21 cellular contexts compared by ENCODE assay signal in the genomic region with DNA sequence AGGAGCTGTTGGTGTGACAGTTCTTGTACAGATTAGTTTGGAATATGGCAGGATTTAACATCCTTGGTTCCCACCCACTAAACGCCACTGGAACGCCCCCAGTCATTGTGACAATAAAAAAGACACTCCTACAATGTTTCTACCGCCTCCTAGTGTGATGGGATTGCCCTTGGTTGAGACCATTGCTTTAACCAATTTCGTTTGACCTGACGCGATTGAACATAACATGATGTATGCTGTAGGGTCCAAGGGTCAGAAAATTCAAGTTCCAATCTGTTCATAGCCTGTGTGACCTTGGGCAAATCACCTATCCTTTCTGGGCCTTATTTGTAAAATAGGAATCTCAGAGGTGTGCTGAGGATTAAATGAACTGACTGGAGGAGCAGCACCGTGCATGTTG. TPM values are rescaled to one million over a fixed set of nuclear protein-coding genes. Genes with fewer than 3 reads are reported as not detected.
DNase-seq lines count a peak whose midpoint lies in the region; ATAC-seq and TF ChIP-seq lines count a peak whose summit lies in the region.
"Had no signal": no experiment of that assay in that cellular context is flagged by ENCODE, and none has a peak within 500 bp of the region (broad histone marks: within the 10 kb centered on the region; RNA-seq: fewer than 3 reads in every experiment).

No MANE protein-coding gene starts in this region.

- no peaks in the 10 kb centered on the region for H4K20me1 ChIP-seq in PC-3 (ENCODE audit: low read length)

- ATAC-seq in Panc1: no peak
- ATAC-seq in PC-3: no peak
- ATAC-seq in omental fat pad (ENCODE audit: low FRiP score): no peak
- ATAC-seq: activated naive CD8-positive, alpha-beta T cell treated with anti-CD3 and anti-CD28 coated beads, Interleukin-2, amount 50 U/mL, for 24 hours; stimulated activated naive CD8-positive, alpha-beta T cell treated with anti-CD3 and anti-CD28 coated beads, Interleukin-15, Interleukin-2, amounts not matched to agents 100 U/mL and 50 U/mL, for 24 hours had no signal

- H3K9ac ChIP-seq in PC-3 (ENCODE audit: low read length): no peak overlapping the region

- no peak for DNase-seq in Panc1 (ENCODE audit: low read depth, low spot score)
- no peak for DNase-seq in sigmoid colon
- DNase-seq in PC-3: no peak
- no peak for DNase-seq in omental fat pad (ENCODE audit: low spot score)
- no peak for DNase-seq in H4 (ENCODE audit: low spot score)
- DNase-seq in stimulated activated CD4-positive, alpha-beta T cell treated with anti-CD3 and anti-CD28 coated beads, Interleukin-15, amount 100 ng/mL, for 24 hours: no peak
- DNase-seq: activated CD4-positive, alpha-beta T cell treated with anti-CD3 and anti-CD28 coated beads, Interleukin-2, amount 50 U/mL, for 4 hours; activated effector memory CD4-positive, alpha-beta T cell treated with anti-CD3 and anti-CD28 coated beads, Interleukin-2, amount 50 U/mL, for 16 hours; activated naive CD8-positive, alpha-beta T cell treated with anti-CD3 and anti-CD28 coated beads, Interleukin-2, amount 50 U/mL, for 24 hours; EL; HFFc6; KBM-7; NCI-H2029 treated with DMSO at 0.1 percent for 48 hours; NCI-H2227 treated with DMSO at 0.1 percent for 48 hours; NCI-H748 treated with DMSO at 0.1 percent for 48 hours; stimulated activated naive CD8-positive, alpha-beta T cell treated with anti-CD3 and anti-CD28 coated beads, Interleukin-15, Interleukin-2, amounts not matched to agents 100 U/mL and 50 U/mL, for 24 hours; T1000; upper lobe of left lung had no signal

- CTCF ChIA-PET in HEK293 (lab: Yijun Ruan, JAX): interaction anchor here (0.5 to 5.1 kb wide), 4 partner anchors 11 to 241 kb away, joined by 3 to 70 read pairs (median 5); a partner anchor contains a TSS
- CTCF ChIA-PET in Panc1 (lab: Charles Lee): interaction anchor here (1.5 kb wide), 1 partner anchor 9 kb away, joined by 5 read pairs; no protein-coding TSS in a partner anchor
- CTCF ChIA-PET in PC-3 (lab: Charles Lee): no interaction called here

- TF ChIP-seq POLR2A in sigmoid colon (IDR thresholded peaks at IDR 0.05): no peak

- no peaks in the 10 kb centered on the region; the same call in 1 of the 2 replicates for H3K27me3 ChIP-seq in Panc1 (ENCODE audit: control insufficient read depth, insufficient read depth, low read length)
- no peaks in the 10 kb centered on the region for H3K27me3 ChIP-seq in esophagus (ENCODE audit: control insufficient read depth in 1 of 2, insufficient read depth in 2 of 2, low read length in 2 of 2)
- H3K27me3 ChIP-seq in sigmoid colon: no peaks in the 10 kb centered on the region
- H3K27me3 ChIP-seq in PC-3 (ENCODE audit: low read length): no peaks in the 10 kb centered on the region
- H3K27me3 ChIP-seq: MG63, upper lobe of left lung had no signal

- intact Hi-C loops in Panc1 (cut with micrococcal nuclease; ENCODE audit: unreplicated experiment): no loop called here
- intact Hi-C loops in sigmoid colon (cut with DNase I): loop anchor here (5.0 to 10.0 kb wide), 2 partner anchors 298 to 345 kb away; a partner anchor contains a TSS
- intact Hi-C loops in PC-3 (cut with micrococcal nuclease): no loop called here

- BruUV-seq in Panc1 (replicated peaks; lab: Mats Ljungman, UMichigan): no TSS peak
- BruUV-seq in PC-3 (replicated peaks; lab: Mats Ljungman, UMichigan): no TSS peak

- no peaks in the 10 kb centered on the region for H3K36me3 ChIP-seq in HEK293 (ENCODE audit: control insufficient read depth in 2 of 2, insufficient read depth in 1 of 2, low read length in 2 of 2)
- no peaks in the 10 kb centered on the region for H3K36me3 ChIP-seq in Panc1 (ENCODE audit: control insufficient read depth, insufficient read depth, low read length)
- no peaks in the 10 kb centered on the region for H3K36me3 ChIP-seq in esophagus (ENCODE audit: control insufficient read depth in 2 of 2, insufficient read depth in 2 of 2, low read length in 1 of 2)
- no peaks in the 10 kb centered on the region for H3K36me3 ChIP-seq in sigmoid colon
- no peaks in the 10 kb centered on the region for H3K36me3 ChIP-seq in PC-3 (ENCODE audit: low read depth, low read length)
- H3K36me3 ChIP-seq: MG63, upper lobe of left lung had no signal

- H3K79me2 ChIP-seq in PC-3 (ENCODE audit: low read length): no peaks in the 10 kb centered on the region

- H3F3A ChIP-seq in PC-3 (ENCODE audit: low read length, unreplicated experiment): no peaks in the 10 kb centered on the region

- no peak for TF ChIP-seq EP300 in sigmoid colon (IDR thresholded peaks at IDR 0.05)

- H3K9me3 ChIP-seq in HEK293 (ENCODE audit: control insufficient read depth, insufficient read depth, low read depth, low read length) (no peaks in the 10 kb centered on the region), Panc1 (ENCODE audit: control insufficient read depth, insufficient read depth, low read depth, low read length) (no peaks in the 10 kb centered on the region), esophagus (ENCODE audit: control insufficient read depth in 2 of 2, insufficient read depth in 1 of 2, low read depth in 1 of 2, low read length in 1 of 2) (no peaks in the 10 kb centered on the region), sigmoid colon (no peaks in the 10 kb centered on the region), PC-3 (ENCODE audit: low read length) (no peaks in the 10 kb centered on the region)
- H3K9me3 ChIP-seq: MG63, upper lobe of left lung had no signal

- H3K4me2 ChIP-seq in PC-3 (ENCODE audit: low read length): no peak overlapping the region

- H3K27ac ChIP-seq in HEK293 (ENCODE audit: extremely low read depth, low read depth, low read length): no peak overlapping the region
- H3K27ac ChIP-seq in Panc1 (ENCODE audit: low read length): no peak overlapping the region
- H3K27ac ChIP-seq in esophagus (ENCODE audit: low read depth in 2 of 2, low read length in 1 of 2): peak overlapping the region; percentile 14 to 73
- H3K27ac ChIP-seq in sigmoid colon: peak overlapping the region; percentile 81 to 92 (median 92)
- no peak overlapping the region for H3K27ac ChIP-seq in PC-3 (ENCODE audit: low read length)

- POLR2A ChIA-PET in HEK293 (lab: Yijun Ruan, JAX): interaction anchor here (5.3 kb wide), 1 partner anchor 10 kb away, joined by 75 read pairs; no protein-coding TSS in a partner anchor
- POLR2A ChIA-PET in Panc1 (lab: Charles Lee): no interaction called here
- POLR2A ChIA-PET in PC-3 (lab: Charles Lee; ENCODE audit: unreplicated experiment): no interaction called here

- no peak overlapping the region for H2AFZ ChIP-seq in PC-3 (ENCODE audit: low read length)

- no peaks in the 10 kb centered on the region for H3K9me2 ChIP-seq in PC-3 (replicated peaks; ENCODE audit: low read length)

- 77 to 84% methylated on average over 7 of the region's 7 CpGs for WGBS in esophagus, 2 donors
- 47 to 84% methylated on average over 7 of the region's 7 CpGs for WGBS in sigmoid colon, 2 donors

- in situ Hi-C loops in Panc1 (cut with HindIII; ENCODE audit: low pct_unique_long_range_greater_than_20kb, low sequenced_read_pairs): no loop called here

- peaks cover 15% of the 10 kb centered on the region for H3K4me1 ChIP-seq in HEK293 (ENCODE audit: control insufficient read depth, insufficient read depth, low read length)
- H3K4me1 ChIP-seq in Panc1 (ENCODE audit: control insufficient read depth, insufficient read depth, low read length): peaks cover under 1% of the 10 kb centered on the region; the same call in 1 of the 2 replicates
- peaks cover 3 to 9% of the 10 kb centered on the region in 2 donors for H3K4me1 ChIP-seq in esophagus (ENCODE audit: control insufficient read depth in 2 of 2, insufficient read depth in 2 of 2, low read length in 1 of 2)
- peaks cover 0 to 54% (median 44%) of the 10 kb centered on the region in 4 donors for H3K4me1 ChIP-seq in sigmoid colon
- no peaks in the 10 kb centered on the region for H3K4me1 ChIP-seq in PC-3 (ENCODE audit: insufficient read depth, low read length)

- H3K4me3 ChIP-seq in HEK293 (ENCODE audit: low read depth, low read length) (no peak overlapping the region), Panc1 (ENCODE audit: low read depth in 2 of 2, low read length in 2 of 2) (no peak overlapping the region), esophagus (ENCODE audit: low read depth in 1 of 2, low read length in 2 of 2) (no peak overlapping the region), sigmoid colon (no peak overlapping the region), PC-3 (ENCODE audit: low read length) (no peak overlapping the region)
- H3K4me3 ChIP-seq: MG63, upper lobe of left lung had no signal

- no peak for TF ChIP-seq CTCF in HEK293 (tag by site-specific recombination; IDR thresholded peaks at IDR 0.05)
- peak; percentile 30; the same call in 1 of the 2 replicates for TF ChIP-seq CTCF in Panc1 (IDR thresholded peaks at IDR 0.05)
- no peak for TF ChIP-seq CTCF in sigmoid colon (IDR thresholded peaks at IDR 0.05)
- no peak for TF ChIP-seq CTCF in PC-3 (conservative IDR thresholded peaks at IDR 0.05; ENCODE audit: low read depth, low read length)
- no peak for TF ChIP-seq CTCF in omental fat pad (IDR thresholded peaks at IDR 0.05)

TF ChIP-seq in HEK293, 187 proteins besides CTCF, POLR2A, EP300 and RAD21 (continues in another document):
- no peak for TF ChIP-seq ZNF473 (tag by site-specific recombination; IDR thresholded peaks at IDR 0.05)

RNA-seq across cellular contexts. Expression of a gene that starts 12.5 kb away (rescaled TPM):
- total RNA-seq in Panc1 (2021; ENCODE audit: unreplicated experiment) (12.1 TPM), sigmoid colon (100 to 1,000 TPM in 3 of 4 donors, 10 to 100 TPM in 1; 92.0 to 148 (median 107) TPM), PC-3 (2014; rRNA removed) (15.6 and 18.0 TPM in 2 replicates), omental fat pad (10 to 100 TPM; 32.3 to 40.0 (median 36.4) TPM)
- 22.9 TPM for polyA plus RNA-seq in Panc1 (2012; ENCODE audit: insufficient read length)
- polyA plus RNA-seq in esophagus (10 to 100 TPM; 18.4 to 25.9 TPM), sigmoid colon (10 to 100 TPM; 52.2 to 84.7 (median 84.2) TPM)
- total RNA-seq in H4 (2014; rRNA removed; shearing (Covaris generic)): 16.7 and 17.4 TPM in 2 replicates

Comparison
In these comparisons a context has a peak if more than half of its experiments do, and no peak if none do; other contexts are left out.
1. H3K27ac ChIP-seq: peak in esophagus (2 of 2) and sigmoid colon (4 of 4); none in HEK293 (single experiment), Panc1 (single experiment) and PC-3 (single experiment).